In genomic region chr2:127893033-127893432, GRCh38 we compare ENCODE assay signal across 16 cellular contexts.
"Had no signal": no experiment of that assay in that cellular context is flagged by ENCODE, and none has a peak within 500 bp of the region (broad histone marks: within the 10 kb centered on the region; RNA-seq: fewer than 3 reads in every experiment).

No MANE protein-coding gene starts in this region.

- H3K9me3 ChIP-seq: body of pancreas, tibial nerve had no signal

- H3K27me3 ChIP-seq: body of pancreas, tibial nerve had no signal

- H3K9me3 Mint-ChIP-seq: endodermal cell; memory B cell; nephron progenitor cell; stimulated activated effector memory CD8-positive, alpha-beta T cell treated with anti-CD3 and anti-CD28 coated beads, Interleukin-12 subunit alpha, Interleukin-12 subunit beta, amount 100 ng/mL, for 72 hours; T-helper 2 cell treated with Interferon-gamma antibody and Interleukin-4, amounts not matched to agents 5 μg/mL and 100 μg/mL, for 36 hours had no signal

- DNase-seq: activated CD4-positive, alpha-beta T cell treated with anti-CD3 and anti-CD28 coated beads, Interleukin-2, amount 50 U/mL, for 4 hours; activated CD4-positive, CD25-positive, alpha-beta regulatory T cell treated with anti-CD3 and anti-CD28 coated beads, Interleukin-2, amount 50 U/mL, for 72 hours; activated naive CD4-positive, alpha-beta T cell treated with anti-CD3 and anti-CD28 coated beads, Interleukin-2, amount 50 U/mL, for 16 hours; activated T-cell treated with anti-CD3 and anti-CD28 coated beads, Interleukin-2, amount 50 U/mL, for 1 hour; body of pancreas; cerebellar nuclear complex; dermis blood vessel endothelial cell; erythroblast; hippocampal formation; nephron progenitor cell; small intestine had no signal

- H3K36me3 Mint-ChIP-seq: memory B cell; stimulated activated effector memory CD8-positive, alpha-beta T cell treated with anti-CD3 and anti-CD28 coated beads, Interleukin-12 subunit alpha, Interleukin-12 subunit beta, amount 100 ng/mL, for 72 hours had no signal

- H3K36me3 ChIP-seq: tibial nerve had no signal

- H3K27ac ChIP-seq: body of pancreas, tibial nerve had no signal

- H3K4me3 Mint-ChIP-seq: endodermal cell; memory B cell; nephron progenitor cell; stimulated activated effector memory CD8-positive, alpha-beta T cell treated with anti-CD3 and anti-CD28 coated beads, Interleukin-12 subunit alpha, Interleukin-12 subunit beta, amount 100 ng/mL, for 72 hours; T-helper 2 cell treated with Interferon-gamma antibody and Interleukin-4, amounts not matched to agents 5 μg/mL and 100 μg/mL, for 36 hours had no signal

- H3K4me3 ChIP-seq: body of pancreas, tibial nerve had no signal

- H3K4me1 Mint-ChIP-seq: endodermal cell; stimulated activated effector memory CD8-positive, alpha-beta T cell treated with anti-CD3 and anti-CD28 coated beads, Interleukin-12 subunit alpha, Interleukin-12 subunit beta, amount 100 ng/mL, for 72 hours had no signal

- H3K27ac Mint-ChIP-seq: endodermal cell; memory B cell; nephron progenitor cell; stimulated activated effector memory CD8-positive, alpha-beta T cell treated with anti-CD3 and anti-CD28 coated beads, Interleukin-12 subunit alpha, Interleukin-12 subunit beta, amount 100 ng/mL, for 72 hours; T-helper 2 cell treated with Interferon-gamma antibody and Interleukin-4, amounts not matched to agents 5 μg/mL and 100 μg/mL, for 36 hours had no signal

- ATAC-seq: body of pancreas; stimulated activated effector memory CD8-positive, alpha-beta T cell treated with anti-CD3 and anti-CD28 coated beads, Interleukin-12 subunit alpha, Interleukin-12 subunit beta, amount 100 ng/mL, for 72 hours had no signal
